1 cellular context compared by ENCODE assay signal in genomic region chr3:29140706-29141105, GRCh38.
TF ChIP-seq lines count a peak whose summit lies in the region.

No MANE protein-coding gene starts in this region.

TF ChIP-seq in GM23338, 12 proteins besides CTCF, POLR2A, EP300 and RAD21 (continued from another document):
- TF ChIP-seq, protein P1, sequence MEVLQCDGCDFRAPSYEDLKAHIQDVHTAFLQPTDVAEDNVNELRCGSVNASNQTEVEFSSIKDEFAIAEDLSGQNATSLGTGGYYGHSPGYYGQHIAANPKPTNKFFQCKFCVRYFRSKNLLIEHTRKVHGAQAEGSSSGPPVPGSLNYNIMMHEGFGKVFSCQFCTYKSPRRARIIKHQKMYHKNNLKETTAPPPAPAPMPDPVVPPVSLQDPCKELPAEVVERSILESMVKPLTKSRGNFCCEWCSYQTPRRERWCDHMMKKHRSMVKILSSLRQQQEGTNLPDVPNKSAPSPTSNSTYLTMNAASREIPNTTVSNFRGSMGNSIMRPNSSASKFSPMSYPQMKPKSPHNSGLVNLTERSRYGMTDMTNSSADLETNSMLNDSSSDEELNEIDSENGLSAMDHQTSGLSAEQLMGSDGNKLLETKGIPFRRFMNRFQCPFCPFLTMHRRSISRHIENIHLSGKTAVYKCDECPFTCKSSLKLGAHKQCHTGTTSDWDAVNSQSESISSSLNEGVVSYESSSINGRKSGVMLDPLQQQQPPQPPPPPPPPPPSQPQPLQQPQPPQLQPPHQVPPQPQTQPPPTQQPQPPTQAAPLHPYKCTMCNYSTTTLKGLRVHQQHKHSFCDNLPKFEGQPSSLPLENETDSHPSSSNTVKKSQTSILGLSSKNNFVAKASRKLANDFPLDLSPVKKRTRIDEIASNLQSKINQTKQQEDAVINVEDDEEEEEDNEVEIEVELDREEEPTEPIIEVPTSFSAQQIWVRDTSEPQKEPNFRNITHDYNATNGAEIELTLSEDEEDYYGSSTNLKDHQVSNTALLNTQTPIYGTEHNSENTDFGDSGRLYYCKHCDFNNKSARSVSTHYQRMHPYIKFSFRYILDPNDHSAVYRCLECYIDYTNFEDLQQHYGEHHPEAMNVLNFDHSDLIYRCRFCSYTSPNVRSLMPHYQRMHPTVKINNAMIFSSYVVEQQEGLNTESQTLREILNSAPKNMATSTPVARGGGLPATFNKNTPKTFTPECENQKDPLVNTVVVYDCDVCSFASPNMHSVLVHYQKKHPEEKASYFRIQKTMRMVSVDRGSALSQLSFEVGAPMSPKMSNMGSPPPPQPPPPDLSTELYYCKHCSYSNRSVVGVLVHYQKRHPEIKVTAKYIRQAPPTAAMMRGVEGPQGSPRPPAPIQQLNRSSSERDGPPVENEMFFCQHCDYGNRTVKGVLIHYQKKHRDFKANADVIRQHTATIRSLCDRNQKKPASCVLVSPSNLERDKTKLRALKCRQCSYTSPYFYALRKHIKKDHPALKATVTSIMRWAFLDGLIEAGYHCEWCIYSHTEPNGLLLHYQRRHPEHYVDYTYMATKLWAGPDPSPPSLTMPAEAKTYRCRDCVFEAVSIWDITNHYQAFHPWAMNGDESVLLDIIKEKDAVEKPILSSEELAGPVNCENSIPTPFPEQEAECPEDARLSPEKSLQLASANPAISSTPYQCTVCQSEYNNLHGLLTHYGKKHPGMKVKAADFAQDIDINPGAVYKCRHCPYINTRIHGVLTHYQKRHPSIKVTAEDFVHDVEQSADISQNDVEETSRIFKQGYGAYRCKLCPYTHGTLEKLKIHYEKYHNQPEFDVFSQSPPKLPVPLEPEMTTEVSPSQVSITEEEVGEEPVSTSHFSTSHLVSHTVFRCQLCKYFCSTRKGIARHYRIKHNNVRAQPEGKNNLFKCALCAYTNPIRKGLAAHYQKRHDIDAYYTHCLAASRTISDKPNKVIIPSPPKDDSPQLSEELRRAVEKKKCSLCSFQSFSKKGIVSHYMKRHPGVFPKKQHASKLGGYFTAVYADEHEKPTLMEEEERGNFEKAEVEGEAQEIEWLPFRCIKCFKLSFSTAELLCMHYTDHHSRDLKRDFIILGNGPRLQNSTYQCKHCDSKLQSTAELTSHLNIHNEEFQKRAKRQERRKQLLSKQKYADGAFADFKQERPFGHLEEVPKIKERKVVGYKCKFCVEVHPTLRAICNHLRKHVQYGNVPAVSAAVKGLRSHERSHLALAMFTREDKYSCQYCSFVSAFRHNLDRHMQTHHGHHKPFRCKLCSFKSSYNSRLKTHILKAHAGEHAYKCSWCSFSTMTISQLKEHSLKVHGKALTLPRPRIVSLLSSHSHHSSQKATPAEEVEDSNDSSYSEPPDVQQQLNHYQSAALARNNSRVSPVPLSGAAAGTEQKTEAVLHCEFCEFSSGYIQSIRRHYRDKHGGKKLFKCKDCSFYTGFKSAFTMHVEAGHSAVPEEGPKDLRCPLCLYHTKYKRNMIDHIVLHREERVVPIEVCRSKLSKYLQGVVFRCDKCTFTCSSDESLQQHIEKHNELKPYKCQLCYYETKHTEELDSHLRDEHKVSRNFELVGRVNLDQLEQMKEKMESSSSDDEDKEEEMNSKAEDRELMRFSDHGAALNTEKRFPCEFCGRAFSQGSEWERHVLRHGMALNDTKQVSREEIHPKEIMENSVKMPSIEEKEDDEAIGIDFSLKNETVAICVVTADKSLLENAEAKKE (CRISPR knock-in tag; IDR thresholded peaks at IDR 0.05), result no peak
TF ChIP-seq in GM23338: peak in this region for 0.
